Comparison of ENCODE assay signal across 14 cellular contexts in the genomic region with DNA sequence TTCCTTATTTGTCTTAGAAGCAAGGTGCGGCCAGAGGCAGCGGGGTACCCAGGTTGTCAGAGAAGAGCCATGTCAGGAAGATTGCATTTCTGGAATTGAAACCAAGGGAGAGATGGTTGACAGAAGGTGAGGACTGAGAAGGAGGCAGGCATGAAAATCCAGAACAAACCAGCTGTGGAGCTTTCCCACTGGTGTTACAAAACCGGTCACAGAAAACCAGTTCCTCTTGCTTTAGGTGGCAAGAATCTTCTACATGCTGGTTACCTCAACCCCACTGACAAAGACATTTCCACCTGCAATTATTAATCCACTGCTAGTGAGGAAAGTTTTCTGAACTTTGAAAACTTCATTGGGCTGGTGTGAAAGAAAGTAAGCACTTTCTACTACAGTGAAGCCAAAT.
DNase-seq lines count a peak whose midpoint lies in the region; TF ChIP-seq lines count a peak whose summit lies in the region.
"Had no signal": no experiment of that assay in that cellular context is flagged by ENCODE, and none has a peak within 500 bp of the region (broad histone marks: within the 10 kb centered on the region; RNA-seq: fewer than 3 reads in every experiment).

No MANE protein-coding gene starts in this region.

- H3K18ac ChIP-seq in mesenchymal stem cell (ENCODE audit: low read depth in 1 of 2, low read length in 2 of 2) (no peak overlapping the region), H9 (ENCODE audit: insufficient read length, low read depth, low read length) (no peak overlapping the region)

- DNase-seq in CD1c-positive myeloid dendritic cell (ENCODE audit: extremely low spot score), result peak; percentile 59
- DNase-seq in HT-29 (ENCODE audit: low spot score), result peak; percentile 43
- no peak for DNase-seq in mesenchymal stem cell
- no peak for DNase-seq in H9
- DNase-seq in anterior cingulate cortex (lab: John Stamatoyannopoulos, UW), result no peak
- no peak for DNase-seq in mesenteric fat pad (ENCODE audit: low spot score)
- DNase-seq in foreskin melanocyte, result no peak
- DNase-seq: GDM1, immature natural killer cell, IMR-90, NCI-H187 treated with DMSO at 0.1 percent for 48 hours, nephron progenitor cell, RPMI8226 had no signal

- no peak overlapping the region for H2BK15ac ChIP-seq in mesenchymal stem cell (ENCODE audit: low read depth, poor library complexity, severe bottlenecking)
- no peak overlapping the region for H2BK15ac ChIP-seq in H9 (ENCODE audit: low read depth, low read length)

- no peaks in the 10 kb centered on the region for H3K27me3 Mint-ChIP-seq in activated naive CD8-positive, alpha-beta T cell
- H3K27me3 Mint-ChIP-seq in H9 (ENCODE audit: low read depth), result peaks cover 2% of the 10 kb centered on the region

- peak overlapping the region; percentile 52 for H3K4me3 Mint-ChIP-seq in activated naive CD8-positive, alpha-beta T cell
- H3K4me3 Mint-ChIP-seq in H9, result no peak overlapping the region
- H3K4me3 Mint-ChIP-seq: nephron progenitor cell had no signal

- H3K4me1 Mint-ChIP-seq in activated naive CD8-positive, alpha-beta T cell (ENCODE audit: low read depth), result peaks cover 76% of the 10 kb centered on the region
- H3K4me1 Mint-ChIP-seq in H9, result peaks cover 25 to 34% of the 10 kb centered on the region in 2 experiments

- no peak overlapping the region for H2AFZ ChIP-seq in mesenchymal stem cell (ENCODE audit: low read depth, low read length)
- no peak overlapping the region for H2AFZ ChIP-seq in H9 (ENCODE audit: low read length)

- no peaks in the 10 kb centered on the region for H3K9me3 ChIP-seq in mesenchymal stem cell (ENCODE audit: control insufficient read depth, low read length)
- H3K9me3 ChIP-seq in H9 (ENCODE audit: control insufficient read depth, low read depth, low read length), result no peaks in the 10 kb centered on the region

- no peaks in the 10 kb centered on the region for H3K36me3 ChIP-seq in mesenchymal stem cell (ENCODE audit: control insufficient read depth in 1 of 2, insufficient read depth in 2 of 2, low read depth in 1 of 2, low read length in 2 of 2)

- no peak overlapping the region for H4K91ac ChIP-seq in mesenchymal stem cell (ENCODE audit: low read length)
- H4K91ac ChIP-seq in H9 (ENCODE audit: insufficient read length, low read depth, low read length), result no peak overlapping the region

- no peaks in the 10 kb centered on the region for H3K23me2 ChIP-seq in H9 (ENCODE audit: insufficient read length, low read depth, low read length, poor library complexity, severe bottlenecking)

- H2BK120ac ChIP-seq in mesenchymal stem cell (ENCODE audit: low read depth, low read length) (no peak overlapping the region), H9 (ENCODE audit: low read depth, low read length, poor library complexity, severe bottlenecking) (no peak overlapping the region)

- H2BK5ac ChIP-seq in mesenchymal stem cell (ENCODE audit: low read depth, low read length, poor library complexity, severe bottlenecking), result no peak overlapping the region
- no peak overlapping the region for H2BK5ac ChIP-seq in H9 (ENCODE audit: insufficient read length, low read length)

- H3K27ac ChIP-seq in mesenchymal stem cell (ENCODE audit: low read length, poor library complexity, severe bottlenecking), result peak overlapping the region; percentile 44
- H3K27ac ChIP-seq in H9 (ENCODE audit: insufficient read length, low read depth, low read length), result no peak overlapping the region

- no peak overlapping the region for H3K4me2 ChIP-seq in mesenchymal stem cell (ENCODE audit: low read length, poor library complexity, severe bottlenecking)
- H3K4me2 ChIP-seq in H9 (ENCODE audit: insufficient read depth, insufficient read length, low read length), result no peak overlapping the region

- H2BK20ac ChIP-seq in H9 (ENCODE audit: low read depth, low read length, poor library complexity, severe bottlenecking), result no peak overlapping the region

- H3K4ac ChIP-seq in mesenchymal stem cell (ENCODE audit: low read depth in 1 of 2, low read length in 2 of 2) (no peak overlapping the region), H9 (ENCODE audit: low read depth, low read length) (no peak overlapping the region)

- H3K9ac ChIP-seq in mesenchymal stem cell (ENCODE audit: low read length), result peak overlapping the region; percentile 76
- H3K9ac ChIP-seq in H9 (ENCODE audit: extremely low read depth, insufficient read length, low read length), result no peak overlapping the region

- no peak overlapping the region for H3K56ac ChIP-seq in H9 (ENCODE audit: insufficient read length, low read depth, low read length)

- H4K5ac ChIP-seq in H9 (ENCODE audit: insufficient read length, low read depth, low read length), result no peak overlapping the region

- no peaks in the 10 kb centered on the region for H4K20me1 ChIP-seq in H9 (ENCODE audit: control insufficient read depth, insufficient read depth, insufficient read length)

- H3K79me1 ChIP-seq in mesenchymal stem cell (replicated peaks; ENCODE audit: low read length, poor library complexity, severe bottlenecking), result no peaks in the 10 kb centered on the region
- H3K79me1 ChIP-seq in H9 (ENCODE audit: insufficient read depth, low read depth, low read length, poor library complexity, severe bottlenecking), result no peaks in the 10 kb centered on the region

- H2AK5ac ChIP-seq in mesenchymal stem cell (ENCODE audit: low read length, severe bottlenecking), result peak overlapping the region; percentile 97
- no peak overlapping the region for H2AK5ac ChIP-seq in H9 (ENCODE audit: insufficient read length, low read length)

- no peak overlapping the region for H4K8ac ChIP-seq in mesenchymal stem cell (ENCODE audit: low read length)
- no peak overlapping the region for H4K8ac ChIP-seq in H9 (replicated peaks; ENCODE audit: insufficient read length, low read depth, low read length)

- H3K23ac ChIP-seq in mesenchymal stem cell (ENCODE audit: low read length in 2 of 2) (no peak overlapping the region), H9 (ENCODE audit: insufficient read length, low read depth, low read length) (no peak overlapping the region)

- no peaks in the 10 kb centered on the region for H3K36me3 Mint-ChIP-seq in activated naive CD8-positive, alpha-beta T cell
- H3K36me3 Mint-ChIP-seq in H9 (ENCODE audit: insufficient read depth in 1 of 3, low read depth in 3 of 3), result no peaks in the 10 kb centered on the region

- H3K79me2 ChIP-seq in H9 (ENCODE audit: insufficient read depth, low read length), result no peaks in the 10 kb centered on the region

- H2BK12ac ChIP-seq in mesenchymal stem cell (ENCODE audit: low read length in 2 of 2) (no peak overlapping the region), H9 (ENCODE audit: insufficient read length, low read depth, low read length) (no peak overlapping the region)

- H3T11ph ChIP-seq in H9 (ENCODE audit: low read length), result no peak overlapping the region

- H3K4me1 ChIP-seq in mesenchymal stem cell (ENCODE audit: control insufficient read depth, insufficient read depth, low read depth, low read length), result peaks cover 18% of the 10 kb centered on the region
- no peaks in the 10 kb centered on the region; the same call in 1 of the 2 replicates for H3K4me1 ChIP-seq in H9 (ENCODE audit: insufficient read depth, low read length)

- H3K27me3 ChIP-seq in mesenchymal stem cell (ENCODE audit: control insufficient read depth in 1 of 2, insufficient read depth in 1 of 2, low read length in 2 of 2), result no peaks in the 10 kb centered on the region
- no peaks in the 10 kb centered on the region for H3K27me3 ChIP-seq in H9 (ENCODE audit: insufficient read depth, low read length)

- H3K14ac ChIP-seq in mesenchymal stem cell (ENCODE audit: low read length in 2 of 2) (no peak overlapping the region), H9 (ENCODE audit: insufficient read depth, low read length) (no peak overlapping the region)

- TF ChIP-seq CTCF in H9 (conservative IDR thresholded peaks at IDR 0.05), result no peak

- WGBS in mesenchymal stem cell, result 98% methylated on average over 2 of the region's 3 CpGs
- WGBS in H9 (ENCODE audit: extremely low coverage, insufficient read length, low lambda C conversion rate), result no CpG with 5 or more reads among the region's 3 CpGs

- H3K9me3 Mint-ChIP-seq in activated naive CD8-positive, alpha-beta T cell (ENCODE audit: low read depth), result no peaks in the 10 kb centered on the region
- H3K9me3 Mint-ChIP-seq in H9, result no peaks in the 10 kb centered on the region
- H3K9me3 Mint-ChIP-seq: immature natural killer cell, nephron progenitor cell had no signal

- H3K27ac Mint-ChIP-seq in activated naive CD8-positive, alpha-beta T cell, result no peak overlapping the region
- peak overlapping the region in 1 of 3 experiments; percentile 51; a peak in 1 of 7 replicates for H3K27ac Mint-ChIP-seq in H9

- H3K4me3 ChIP-seq in mesenchymal stem cell (ENCODE audit: insufficient read depth in 1 of 2, low read depth in 1 of 2, low read length in 2 of 2), result peak overlapping the region in 1 of 2 experiments; percentile 9

Comparison
In these comparisons a context has a peak if more than half of its experiments do, and no peak if none do; other contexts are left out.
1. DNase-seq: peak in CD1c-positive myeloid dendritic cell (single experiment) and HT-29 (single experiment); none in mesenchymal stem cell (single experiment), H9 (single experiment), anterior cingulate cortex (0 of 58), mesenteric fat pad (single experiment) and foreskin melanocyte (single experiment).